Comparison of ENCODE assay signal across 22 cellular contexts in the genomic region with DNA sequence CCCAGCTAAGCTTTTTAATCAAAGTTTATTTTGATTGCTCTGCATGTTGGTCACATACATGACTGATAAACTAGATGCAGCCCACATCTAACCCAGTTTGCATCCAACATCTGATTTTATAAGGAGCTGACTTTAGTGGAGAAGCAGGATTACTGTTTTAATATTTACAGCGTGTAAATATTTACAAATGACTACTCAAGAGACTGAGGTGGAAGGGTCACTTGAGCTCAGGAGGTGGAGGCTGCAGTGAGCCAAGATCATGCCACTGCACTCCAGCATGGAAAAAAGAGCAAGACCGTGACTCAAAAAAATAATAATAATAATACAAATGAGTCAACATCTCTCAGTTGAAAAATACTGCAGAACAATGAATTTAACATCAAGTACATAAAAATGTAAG. TPM values are rescaled to one million over a fixed set of nuclear protein-coding genes. Genes with fewer than 3 reads are reported as not detected.
DNase-seq lines count a peak whose midpoint lies in the region; ATAC-seq, FAIRE-seq and TF ChIP-seq lines count a peak whose summit lies in the region.
"Had no signal": no experiment of that assay in that cellular context is flagged by ENCODE, and none has a peak within 500 bp of the region (broad histone marks: within the 10 kb centered on the region; RNA-seq: fewer than 3 reads in every experiment).

No MANE protein-coding gene starts in this region.

- H3K27ac Mint-ChIP-seq in chondrocyte (ENCODE audit: unreplicated experiment) = no peak overlapping the region
- H3K27ac Mint-ChIP-seq in neural progenitor cell = no peak overlapping the region
- H3K27ac Mint-ChIP-seq: CD8-positive, alpha-beta T cell had no signal

- dilution Hi-C loops in endothelial cell of umbilical vein (cut with MboI; ENCODE audit: extremely low pct_ligation_motif_present, low sequenced_read_pairs) = no loop called here

- POLR2A ChIA-PET in endothelial cell of umbilical vein (lab: Charles Lee) = no interaction called here

- no peak overlapping the region for H2AFZ ChIP-seq in ACC112 (ENCODE audit: low read length, unreplicated experiment)
- no peak overlapping the region for H2AFZ ChIP-seq in endothelial cell of umbilical vein (ENCODE audit: low read depth, low read length)
- no peak overlapping the region for H2AFZ ChIP-seq in neural progenitor cell (replicated peaks)

- DNase-seq in MG63 (peak; percentile 47), endothelial cell of umbilical vein (ENCODE audit: low read depth, low spot score) (peak; percentile 14), pancreas (no peak), SW480 (ENCODE audit: low spot score) (no peak), chondrocyte (ENCODE audit: low spot score) (no peak), neural progenitor cell (ENCODE audit: low spot score) (no peak)
- DNase-seq: C1 segment of cervical spinal cord; Caco-2; CD8-positive, alpha-beta T cell; KG1; NCI-H1048; NCI-H1417; NCI-H1694; NCI-H2029 treated with DMSO at 0.1 percent for 48 hours; NCI-H2227 treated with DMSO at 0.1 percent for 48 hours; NCI-H526 treated with DMSO at 0.1 percent for 48 hours; SHP77 had no signal

- H3K79me2 ChIP-seq in ACC112 (ENCODE audit: control insufficient read depth, insufficient read depth, low read length, unreplicated experiment) = no peaks in the 10 kb centered on the region
- no peaks in the 10 kb centered on the region for H3K79me2 ChIP-seq in endothelial cell of umbilical vein (ENCODE audit: control insufficient read depth, insufficient read depth, low read length)
- H3K79me2 ChIP-seq in neural progenitor cell (ENCODE audit: low read depth) = no peaks in the 10 kb centered on the region

- H3K4me1 ChIP-seq in ACC112 (ENCODE audit: control insufficient read depth, insufficient read depth, low read length, unreplicated experiment) (peaks cover 17% of the 10 kb centered on the region), endothelial cell of umbilical vein (ENCODE audit: control insufficient read depth, extremely low read depth, insufficient read depth, low read length) (peaks cover 3% of the 10 kb centered on the region), pancreas (no peaks in the 10 kb centered on the region), neural progenitor cell (no peaks in the 10 kb centered on the region)
- H3K4me1 ChIP-seq: Caco-2 had no signal

- no peaks in the 10 kb centered on the region for H3K9me1 ChIP-seq in endothelial cell of umbilical vein (replicated peaks; ENCODE audit: control insufficient read depth, extremely low read depth, insufficient read depth, low read length)

- H3K27me3 ChIP-seq in ACC112 (ENCODE audit: insufficient read depth, low read length) (no peaks in the 10 kb centered on the region), MG63 (no peaks in the 10 kb centered on the region), endothelial cell of umbilical vein (ENCODE audit: control insufficient read depth in 2 of 2, insufficient read depth in 2 of 2, low read length in 2 of 2) (no peaks in the 10 kb centered on the region), pancreas (no peaks in the 10 kb centered on the region), neural progenitor cell (no peaks in the 10 kb centered on the region)

- FAIRE-seq in endothelial cell of umbilical vein (lab: Jason Lieb, UNC) (peak; percentile 35), pancreas (lab: Jason Lieb, UNC) (no peak)
- FAIRE-seq: A204.1, GM19239 had no signal

- H3K36me3 Mint-ChIP-seq in chondrocyte (ENCODE audit: low read depth) = peaks cover 42% of the 10 kb centered on the region
- H3K36me3 Mint-ChIP-seq in neural progenitor cell = peaks cover 38% of the 10 kb centered on the region

- H3K9me3 ChIP-seq in MG63 (peaks cover 2% of the 10 kb centered on the region; the same call in 1 of the 2 replicates), endothelial cell of umbilical vein (replicated peaks; ENCODE audit: control insufficient read depth, insufficient read depth, low read length) (no peaks in the 10 kb centered on the region), pancreas (no peaks in the 10 kb centered on the region), neural progenitor cell (ENCODE audit: low read depth) (no peaks in the 10 kb centered on the region)
- H3K9me3 ChIP-seq: Caco-2 had no signal

- TF ChIP-seq CTCF in endothelial cell of umbilical vein (IDR thresholded peaks at IDR 0.05; ENCODE audit: extremely low read depth in 1 of 2, insufficient read depth in 1 of 2, low read depth in 1 of 2, low read length in 2 of 2) = no peak
- no peak for TF ChIP-seq CTCF in pancreas (IDR thresholded peaks at IDR 0.05)
- TF ChIP-seq CTCF in chondrocyte (IDR thresholded peaks at IDR 0.05) = no peak
- no peak for TF ChIP-seq CTCF in neural progenitor cell (IDR thresholded peaks at IDR 0.05)

- H3K36me3 ChIP-seq in ACC112 (ENCODE audit: insufficient read depth, low read length) (peaks cover 52% of the 10 kb centered on the region), MG63 (peaks cover 94% of the 10 kb centered on the region), endothelial cell of umbilical vein (ENCODE audit: control insufficient read depth in 2 of 2, extremely low read depth in 1 of 2, insufficient read depth in 2 of 2, low read length in 2 of 2) (peaks cover 5 to 18% of the 10 kb centered on the region in 2 experiments), pancreas (peaks cover 0 to 34% (median 15%) of the 10 kb centered on the region in 3 donors), neural progenitor cell (no peaks in the 10 kb centered on the region)

- H3K4me3 ChIP-seq in ACC112 (ENCODE audit: low read depth, low read length) (no peak overlapping the region), MG63 (no peak overlapping the region), endothelial cell of umbilical vein (replicated peaks in 1 of 3; ENCODE audit: insufficient read depth in 1 of 3, low read depth in 1 of 3, low read length in 3 of 3) (no peak overlapping the region), pancreas (no peak overlapping the region), neural progenitor cell (no peak overlapping the region)

- H3K4me1 Mint-ChIP-seq in chondrocyte (ENCODE audit: low read depth) (no peaks in the 10 kb centered on the region), neural progenitor cell (no peaks in the 10 kb centered on the region)

- H3K4me2 ChIP-seq in endothelial cell of umbilical vein (ENCODE audit: insufficient read depth, low read length) (no peak overlapping the region), neural progenitor cell (no peak overlapping the region)

- WGBS in pancreas, 2 donors = 26 to 36% methylated on average over 2 of the region's 2 CpGs

- ATAC-seq in pancreas = peak in 3 of 4 donors; percentile 50 to 61 (median 56)
- ATAC-seq: CD8-positive, alpha-beta T cell; HCT116 had no signal

- no peak for TF ChIP-seq POLR2A in endothelial cell of umbilical vein (IDR thresholded peaks at IDR 0.05; ENCODE audit: low read depth, low read length)

- H3K9ac ChIP-seq in endothelial cell of umbilical vein (replicated peaks; ENCODE audit: extremely low read depth, insufficient read depth, low read length) (no peak overlapping the region), neural progenitor cell (no peak overlapping the region)

- H3F3A ChIP-seq in neural progenitor cell (ENCODE audit: low read depth) = no peaks in the 10 kb centered on the region

- CTCF ChIA-PET in endothelial cell of umbilical vein (lab: Charles Lee) = interaction anchor here (1.0 to 1.7 kb wide), 3 partner anchors 14 to 27 kb away, joined by 3 to 5 read pairs (median 4); no protein-coding TSS in a partner anchor

- H3K27me3 Mint-ChIP-seq in chondrocyte (ENCODE audit: low read depth) (no peaks in the 10 kb centered on the region), neural progenitor cell (ENCODE audit: insufficient read depth, low read depth) (peaks cover 5% of the 10 kb centered on the region)

- H3K27ac ChIP-seq in ACC112 (ENCODE audit: low read depth, low read length) (peak overlapping the region; percentile 46), endothelial cell of umbilical vein (ENCODE audit: insufficient read depth, low read depth, low read length) (no peak overlapping the region), pancreas (no peak overlapping the region), neural progenitor cell (no peak overlapping the region)
- H3K27ac ChIP-seq: RWPE1 had no signal

- H3K9me3 Mint-ChIP-seq in chondrocyte (ENCODE audit: low read depth) (peaks cover under 1% of the 10 kb centered on the region), neural progenitor cell (peaks cover 7% of the 10 kb centered on the region)
- H3K9me3 Mint-ChIP-seq: CD8-positive, alpha-beta T cell had no signal

- BruUV-seq in endothelial cell of umbilical vein (replicated peaks; lab: Mats Ljungman, UMichigan) = no TSS peak

- H3K4me3 Mint-ChIP-seq in chondrocyte (ENCODE audit: unreplicated experiment) (no peak overlapping the region), neural progenitor cell (no peak overlapping the region)
- H3K4me3 Mint-ChIP-seq: CD8-positive, alpha-beta T cell had no signal

- intact Hi-C loops in endothelial cell of umbilical vein (cut with micrococcal nuclease) = no loop called here
- intact Hi-C loops in pancreas (cut with DNase I) = no loop called here

- no peaks in the 10 kb centered on the region for H4K20me1 ChIP-seq in endothelial cell of umbilical vein (replicated peaks; ENCODE audit: control insufficient read depth, extremely low read depth, insufficient read depth, low read length)
- no peaks in the 10 kb centered on the region for H4K20me1 ChIP-seq in neural progenitor cell (ENCODE audit: low read depth)

RNA-seq across cellular contexts. Expression of a gene that starts 50.8 kb away (rescaled TPM):
- 44.3 and 131 TPM in 2 replicates for total RNA-seq in MG63 (2014; rRNA removed; shearing (Covaris generic); ENCODE audit: low replicate concordance)
- total RNA-seq in endothelial cell of umbilical vein (22.3 and 24.6 TPM in 2 replicates), pancreas (10 to 100 TPM; 13.5 to 19.6 (median 15.3) TPM), chondrocyte (24.1 to 25.3 TPM (median 24.9 TPM) in 3 replicates), neural progenitor cell (ENCODE audit: low replicate concordance) (35.8 and 53.5 TPM in 2 replicates)
- polyA plus RNA-seq in endothelial cell of umbilical vein (11.3 and 16.9 TPM in 2 replicates), pancreas (10 to 100 TPM in 1 of 2 donors, 1 to 10 TPM in 1; 8.3 to 13.5 TPM)
- 18.7 and 21.9 TPM in 2 replicates for polyA plus RNA-seq in endothelial cell of umbilical vein (2011; cell fraction: cytosol; rRNA removed)
- 20.9 and 22.0 TPM in 2 replicates for polyA plus RNA-seq in endothelial cell of umbilical vein (2011; cell fraction: nucleus; rRNA removed)
- polyA plus RNA-seq in endothelial cell of umbilical vein (2012) = 25.2 and 28.6 TPM in 2 replicates
- 22.6 and 28.7 TPM in 2 replicates for polyA minus RNA-seq in endothelial cell of umbilical vein
- polyA minus RNA-seq in endothelial cell of umbilical vein (2011; cell fraction: cytosol; rRNA and poly(A)+ RNA removed) = 26.4 TPM
- polyA minus RNA-seq in endothelial cell of umbilical vein (2011; cell fraction: nucleus; rRNA and poly(A)+ RNA removed) = 30.9 and 41.0 TPM in 2 replicates

RNA-seq across cellular contexts. Expression of a gene that starts 53.5 kb away (rescaled TPM):
- 121 and 179 TPM in 2 replicates for total RNA-seq in MG63 (2014; rRNA removed; shearing (Covaris generic); ENCODE audit: low replicate concordance)
- total RNA-seq in endothelial cell of umbilical vein (73.5 and 84.6 TPM in 2 replicates), pancreas (10 to 100 TPM; 35.6 to 55.6 (median 44.9) TPM), chondrocyte (54.7 to 74.4 TPM (median 67.7 TPM) in 3 replicates), neural progenitor cell (ENCODE audit: low replicate concordance) (72.0 and 91.8 TPM in 2 replicates)
- polyA plus RNA-seq in endothelial cell of umbilical vein (49.8 and 57.3 TPM in 2 replicates), pancreas (10 to 100 TPM; 26.6 to 26.7 TPM)
- 73.8 and 77.1 TPM in 2 replicates for polyA plus RNA-seq in endothelial cell of umbilical vein (2011; cell fraction: cytosol; rRNA removed)
- 34.5 and 34.8 TPM in 2 replicates for polyA plus RNA-seq in endothelial cell of umbilical vein (2011; cell fraction: nucleus; rRNA removed)
- polyA plus RNA-seq in endothelial cell of umbilical vein (2012) = 87.7 and 98.5 TPM in 2 replicates
- 67.4 and 72.3 TPM in 2 replicates for polyA minus RNA-seq in endothelial cell of umbilical vein
- 32.9 TPM for polyA minus RNA-seq in endothelial cell of umbilical vein (2011; cell fraction: cytosol; rRNA and poly(A)+ RNA removed)
- 32.8 and 33.5 TPM in 2 replicates for polyA minus RNA-seq in endothelial cell of umbilical vein (2011; cell fraction: nucleus; rRNA and poly(A)+ RNA removed)

Comparison
In these comparisons a context has a peak if more than half of its experiments do, and no peak if none do; other contexts are left out.
1. DNase-seq: peak in MG63 (single experiment) and endothelial cell of umbilical vein (single experiment); none in pancreas (0 of 6), SW480 (single experiment), chondrocyte (single experiment) and neural progenitor cell (single experiment).